ENCODE assay signal across 2 cellular contexts in the genomic region with DNA sequence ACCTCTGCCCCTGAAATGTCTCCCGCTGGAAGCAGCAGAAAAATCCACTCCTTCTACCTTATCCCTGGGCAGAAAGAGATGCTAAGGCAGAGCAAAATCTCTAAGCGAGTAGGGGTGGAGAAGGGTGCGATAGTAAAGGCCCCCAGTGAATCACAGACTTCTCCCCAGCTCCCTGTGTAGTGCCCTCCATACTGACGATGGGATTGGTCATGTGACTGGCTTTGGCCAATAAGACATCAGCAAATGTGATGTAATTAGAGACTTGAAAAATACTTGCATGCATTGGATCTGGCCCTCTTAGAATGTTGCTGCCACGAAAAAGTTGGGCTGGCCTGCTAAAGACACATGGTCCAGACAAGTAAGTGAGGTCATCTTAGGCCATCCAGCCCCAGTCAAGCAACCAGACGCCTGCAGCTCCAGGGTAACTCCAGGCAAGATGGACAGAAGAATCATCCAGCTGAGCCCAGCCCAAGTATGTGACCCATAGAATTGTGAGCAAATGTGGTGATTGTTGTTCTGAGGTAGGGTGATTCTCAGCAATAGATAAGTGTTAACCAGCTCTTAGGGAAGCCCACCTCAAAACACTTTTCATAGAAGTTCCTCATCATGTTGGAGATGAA.
TF ChIP-seq lines count a peak whose summit lies in the region.

No MANE protein-coding gene starts in this region.

TF ChIP-seq in HEK293, 187 proteins besides CTCF, POLR2A, EP300 and RAD21:
- TF ChIP-seq ZNF473 (tag by site-specific recombination; IDR thresholded peaks at IDR 0.05): no peak
- peak; percentile 87; the same call in 1 of the 2 replicates for TF ChIP-seq TRIM28 (IDR thresholded peaks at IDR 0.05; ENCODE audit: borderline replicate concordance, low read length)
- peak; percentile 63 for TF ChIP-seq SETDB1 (IDR thresholded peaks at IDR 0.05; ENCODE audit: insufficient read length, low read length)

TF ChIP-seq in K562, 482 proteins besides CTCF, POLR2A, EP300 and RAD21 (continues in another document):
- no peak for TF ChIP-seq MTA1 (IDR thresholded peaks at IDR 0.05; ENCODE audit: borderline replicate concordance)
- TF ChIP-seq SIN3B (IDR thresholded peaks at IDR 0.05; ENCODE audit: low read depth): no peak
- TF ChIP-seq MAFG (tag; conservative IDR thresholded peaks at IDR 0.05): no peak
- no peak for TF ChIP-seq ZNF41 (CRISPR knock-in tag; conservative IDR thresholded peaks at IDR 0.05)
- TF ChIP-seq ZNF408 (CRISPR knock-in tag; IDR thresholded peaks at IDR 0.05; ENCODE audit: low read depth): no peak
- no peak for TF ChIP-seq FOS (IDR thresholded peaks at IDR 0.05; ENCODE audit: extremely low read depth, insufficient read length)
- TF ChIP-seq RB1 (IDR thresholded peaks at IDR 0.05; ENCODE audit: low read depth): no peak
- peak; percentile 19; the same call in 1 of the 2 replicates for TF ChIP-seq CBFA2T2 (conservative IDR thresholded peaks at IDR 0.05)
- TF ChIP-seq, protein P1, sequence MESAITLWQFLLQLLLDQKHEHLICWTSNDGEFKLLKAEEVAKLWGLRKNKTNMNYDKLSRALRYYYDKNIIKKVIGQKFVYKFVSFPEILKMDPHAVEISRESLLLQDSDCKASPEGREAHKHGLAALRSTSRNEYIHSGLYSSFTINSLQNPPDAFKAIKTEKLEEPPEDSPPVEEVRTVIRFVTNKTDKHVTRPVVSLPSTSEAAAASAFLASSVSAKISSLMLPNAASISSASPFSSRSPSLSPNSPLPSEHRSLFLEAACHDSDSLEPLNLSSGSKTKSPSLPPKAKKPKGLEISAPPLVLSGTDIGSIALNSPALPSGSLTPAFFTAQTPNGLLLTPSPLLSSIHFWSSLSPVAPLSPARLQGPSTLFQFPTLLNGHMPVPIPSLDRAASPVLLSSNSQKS (CRISPR knock-in tag; IDR thresholded peaks at IDR 0.05): no peak
- no peak for TF ChIP-seq FOXK1 (CRISPR knock-in tag; IDR thresholded peaks at IDR 0.05; ENCODE audit: borderline replicate concordance)
- no peak for TF ChIP-seq SMAD3 (CRISPR knock-in tag; conservative IDR thresholded peaks at IDR 0.05)
- TF ChIP-seq BHLHE40 (IDR thresholded peaks at IDR 0.05; ENCODE audit: low read length): no peak
- TF ChIP-seq ZNF253 (CRISPR knock-in tag; conservative IDR thresholded peaks at IDR 0.05): no peak
- TF ChIP-seq SIX5 (IDR thresholded peaks at IDR 0.05; ENCODE audit: borderline replicate concordance in 1 of 2, insufficient read depth in 1 of 2, low read depth in 1 of 2, low read length in 2 of 2): no peak
- TF ChIP-seq, protein P2, sequence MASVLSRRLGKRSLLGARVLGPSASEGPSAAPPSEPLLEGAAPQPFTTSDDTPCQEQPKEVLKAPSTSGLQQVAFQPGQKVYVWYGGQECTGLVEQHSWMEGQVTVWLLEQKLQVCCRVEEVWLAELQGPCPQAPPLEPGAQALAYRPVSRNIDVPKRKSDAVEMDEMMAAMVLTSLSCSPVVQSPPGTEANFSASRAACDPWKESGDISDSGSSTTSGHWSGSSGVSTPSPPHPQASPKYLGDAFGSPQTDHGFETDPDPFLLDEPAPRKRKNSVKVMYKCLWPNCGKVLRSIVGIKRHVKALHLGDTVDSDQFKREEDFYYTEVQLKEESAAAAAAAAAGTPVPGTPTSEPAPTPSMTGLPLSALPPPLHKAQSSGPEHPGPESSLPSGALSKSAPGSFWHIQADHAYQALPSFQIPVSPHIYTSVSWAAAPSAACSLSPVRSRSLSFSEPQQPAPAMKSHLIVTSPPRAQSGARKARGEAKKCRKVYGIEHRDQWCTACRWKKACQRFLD (CRISPR knock-in tag; IDR thresholded peaks at IDR 0.05): no peak
- TF ChIP-seq CREBBP (IDR thresholded peaks at IDR 0.05; ENCODE audit: low read depth, low read length): no peak
- TF ChIP-seq HDAC3 (IDR thresholded peaks at IDR 0.05; ENCODE audit: borderline replicate concordance, partially characterized antibody): no peak
- no peak for TF ChIP-seq HNRNPH1 (optimal IDR thresholded peaks at IDR 0.05; ENCODE audit: low read depth, low read length)
- TF ChIP-seq ZNF274 (IDR thresholded peaks at IDR 0.05; ENCODE audit: borderline replicate concordance, low read depth, low read length): no peak
- TF ChIP-seq HMG20A (CRISPR knock-in tag; conservative IDR thresholded peaks at IDR 0.05): no peak
- no peak for TF ChIP-seq ZNF165 (CRISPR knock-in tag; IDR thresholded peaks at IDR 0.05; ENCODE audit: borderline replicate concordance)
- TF ChIP-seq NEUROD1 (IDR thresholded peaks at IDR 0.05; ENCODE audit: borderline replicate concordance, low read depth, low read length, partially characterized antibody): no peak
- TF ChIP-seq, protein P3, sequence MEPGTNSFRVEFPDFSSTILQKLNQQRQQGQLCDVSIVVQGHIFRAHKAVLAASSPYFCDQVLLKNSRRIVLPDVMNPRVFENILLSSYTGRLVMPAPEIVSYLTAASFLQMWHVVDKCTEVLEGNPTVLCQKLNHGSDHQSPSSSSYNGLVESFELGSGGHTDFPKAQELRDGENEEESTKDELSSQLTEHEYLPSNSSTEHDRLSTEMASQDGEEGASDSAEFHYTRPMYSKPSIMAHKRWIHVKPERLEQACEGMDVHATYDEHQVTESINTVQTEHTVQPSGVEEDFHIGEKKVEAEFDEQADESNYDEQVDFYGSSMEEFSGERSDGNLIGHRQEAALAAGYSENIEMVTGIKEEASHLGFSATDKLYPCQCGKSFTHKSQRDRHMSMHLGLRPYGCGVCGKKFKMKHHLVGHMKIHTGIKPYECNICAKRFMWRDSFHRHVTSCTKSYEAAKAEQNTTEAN (CRISPR knock-in tag; IDR thresholded peaks at IDR 0.05): no peak
- TF ChIP-seq BRD4 (IDR thresholded peaks at IDR 0.05): no peak
- no peak for TF ChIP-seq JUN (IDR thresholded peaks at IDR 0.05; ENCODE audit: borderline replicate concordance, low read depth, low read length)
- TF ChIP-seq JUN (CRISPR knock-in tag; IDR thresholded peaks at IDR 0.05; ENCODE audit: borderline replicate concordance): no peak
- TF ChIP-seq ZNF644 (tag; IDR thresholded peaks at IDR 0.05; ENCODE audit: low read depth): no peak
- no peak for TF ChIP-seq ZNF197 (CRISPR knock-in tag; IDR thresholded peaks at IDR 0.05; ENCODE audit: low read depth)
- no peak for TF ChIP-seq DACH1 (IDR thresholded peaks at IDR 0.05; ENCODE audit: partially characterized antibody)
- TF ChIP-seq, protein P4, sequence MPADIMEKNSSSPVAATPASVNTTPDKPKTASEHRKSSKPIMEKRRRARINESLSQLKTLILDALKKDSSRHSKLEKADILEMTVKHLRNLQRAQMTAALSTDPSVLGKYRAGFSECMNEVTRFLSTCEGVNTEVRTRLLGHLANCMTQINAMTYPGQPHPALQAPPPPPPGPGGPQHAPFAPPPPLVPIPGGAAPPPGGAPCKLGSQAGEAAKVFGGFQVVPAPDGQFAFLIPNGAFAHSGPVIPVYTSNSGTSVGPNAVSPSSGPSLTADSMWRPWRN (IDR thresholded peaks at IDR 0.05; ENCODE audit: low read depth): no peak
- no peak for TF ChIP-seq NONO (IDR thresholded peaks at IDR 0.05; ENCODE audit: low read depth in 2 of 2, low read length in 1 of 2)
- TF ChIP-seq EHMT2 (IDR thresholded peaks at IDR 0.05): no peak
- TF ChIP-seq, protein P5, sequence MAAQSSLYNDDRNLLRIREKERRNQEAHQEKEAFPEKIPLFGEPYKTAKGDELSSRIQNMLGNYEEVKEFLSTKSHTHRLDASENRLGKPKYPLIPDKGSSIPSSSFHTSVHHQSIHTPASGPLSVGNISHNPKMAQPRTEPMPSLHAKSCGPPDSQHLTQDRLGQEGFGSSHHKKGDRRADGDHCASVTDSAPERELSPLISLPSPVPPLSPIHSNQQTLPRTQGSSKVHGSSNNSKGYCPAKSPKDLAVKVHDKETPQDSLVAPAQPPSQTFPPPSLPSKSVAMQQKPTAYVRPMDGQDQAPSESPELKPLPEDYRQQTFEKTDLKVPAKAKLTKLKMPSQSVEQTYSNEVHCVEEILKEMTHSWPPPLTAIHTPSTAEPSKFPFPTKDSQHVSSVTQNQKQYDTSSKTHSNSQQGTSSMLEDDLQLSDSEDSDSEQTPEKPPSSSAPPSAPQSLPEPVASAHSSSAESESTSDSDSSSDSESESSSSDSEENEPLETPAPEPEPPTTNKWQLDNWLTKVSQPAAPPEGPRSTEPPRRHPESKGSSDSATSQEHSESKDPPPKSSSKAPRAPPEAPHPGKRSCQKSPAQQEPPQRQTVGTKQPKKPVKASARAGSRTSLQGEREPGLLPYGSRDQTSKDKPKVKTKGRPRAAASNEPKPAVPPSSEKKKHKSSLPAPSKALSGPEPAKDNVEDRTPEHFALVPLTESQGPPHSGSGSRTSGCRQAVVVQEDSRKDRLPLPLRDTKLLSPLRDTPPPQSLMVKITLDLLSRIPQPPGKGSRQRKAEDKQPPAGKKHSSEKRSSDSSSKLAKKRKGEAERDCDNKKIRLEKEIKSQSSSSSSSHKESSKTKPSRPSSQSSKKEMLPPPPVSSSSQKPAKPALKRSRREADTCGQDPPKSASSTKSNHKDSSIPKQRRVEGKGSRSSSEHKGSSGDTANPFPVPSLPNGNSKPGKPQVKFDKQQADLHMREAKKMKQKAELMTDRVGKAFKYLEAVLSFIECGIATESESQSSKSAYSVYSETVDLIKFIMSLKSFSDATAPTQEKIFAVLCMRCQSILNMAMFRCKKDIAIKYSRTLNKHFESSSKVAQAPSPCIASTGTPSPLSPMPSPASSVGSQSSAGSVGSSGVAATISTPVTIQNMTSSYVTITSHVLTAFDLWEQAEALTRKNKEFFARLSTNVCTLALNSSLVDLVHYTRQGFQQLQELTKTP (IDR thresholded peaks at IDR 0.05; ENCODE audit: low read depth in 1 of 2, partially characterized antibody in 2 of 2): no peak
- no peak for TF ChIP-seq MYBL2 (IDR thresholded peaks at IDR 0.05; ENCODE audit: low read depth)
- TF ChIP-seq MYBL2 (CRISPR knock-in tag; IDR thresholded peaks at IDR 0.05; ENCODE audit: borderline replicate concordance): no peak
- TF ChIP-seq, protein P6, sequence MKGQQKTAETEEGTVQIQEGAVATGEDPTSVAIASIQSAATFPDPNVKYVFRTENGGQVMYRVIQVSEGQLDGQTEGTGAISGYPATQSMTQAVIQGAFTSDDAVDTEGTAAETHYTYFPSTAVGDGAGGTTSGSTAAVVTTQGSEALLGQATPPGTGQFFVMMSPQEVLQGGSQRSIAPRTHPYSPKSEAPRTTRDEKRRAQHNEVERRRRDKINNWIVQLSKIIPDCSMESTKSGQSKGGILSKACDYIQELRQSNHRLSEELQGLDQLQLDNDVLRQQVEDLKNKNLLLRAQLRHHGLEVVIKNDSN (CRISPR knock-in tag; IDR thresholded peaks at IDR 0.05): peak; percentile 88
- no peak for TF ChIP-seq NR3C1 (CRISPR knock-in tag; IDR thresholded peaks at IDR 0.05)
- no peak for TF ChIP-seq ZBTB1 (CRISPR knock-in tag; IDR thresholded peaks at IDR 0.05; ENCODE audit: borderline replicate concordance, low read depth)
- TF ChIP-seq ATF7 (IDR thresholded peaks at IDR 0.05): 0 out of 2 replicates have a peak, but pooled peaks have one; percentile 22
- TF ChIP-seq, protein P7, sequence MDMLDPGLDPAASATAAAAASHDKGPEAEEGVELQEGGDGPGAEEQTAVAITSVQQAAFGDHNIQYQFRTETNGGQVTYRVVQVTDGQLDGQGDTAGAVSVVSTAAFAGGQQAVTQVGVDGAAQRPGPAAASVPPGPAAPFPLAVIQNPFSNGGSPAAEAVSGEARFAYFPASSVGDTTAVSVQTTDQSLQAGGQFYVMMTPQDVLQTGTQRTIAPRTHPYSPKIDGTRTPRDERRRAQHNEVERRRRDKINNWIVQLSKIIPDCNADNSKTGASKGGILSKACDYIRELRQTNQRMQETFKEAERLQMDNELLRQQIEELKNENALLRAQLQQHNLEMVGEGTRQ (CRISPR knock-in tag; IDR thresholded peaks at IDR 0.05): peak; percentile 84
- no peak for TF ChIP-seq NR2F6 (CRISPR knock-in tag; IDR thresholded peaks at IDR 0.05)
- TF ChIP-seq RNF2 (IDR thresholded peaks at IDR 0.05): no peak
- TF ChIP-seq, protein P8, sequence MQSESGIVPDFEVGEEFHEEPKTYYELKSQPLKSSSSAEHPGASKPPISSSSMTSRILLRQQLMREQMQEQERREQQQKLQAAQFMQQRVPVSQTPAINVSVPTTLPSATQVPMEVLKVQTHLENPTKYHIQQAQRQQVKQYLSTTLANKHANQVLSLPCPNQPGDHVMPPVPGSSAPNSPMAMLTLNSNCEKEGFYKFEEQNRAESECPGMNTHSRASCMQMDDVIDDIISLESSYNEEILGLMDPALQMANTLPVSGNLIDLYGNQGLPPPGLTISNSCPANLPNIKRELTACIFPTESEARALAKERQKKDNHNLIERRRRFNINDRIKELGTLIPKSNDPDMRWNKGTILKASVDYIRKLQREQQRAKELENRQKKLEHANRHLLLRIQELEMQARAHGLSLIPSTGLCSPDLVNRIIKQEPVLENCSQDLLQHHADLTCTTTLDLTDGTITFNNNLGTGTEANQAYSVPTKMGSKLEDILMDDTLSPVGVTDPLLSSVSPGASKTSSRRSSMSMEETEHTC (IDR thresholded peaks at IDR 0.05): no peak
- TF ChIP-seq PHF20 (IDR thresholded peaks at IDR 0.05; ENCODE audit: partially characterized antibody): no peak
- TF ChIP-seq KDM4B (IDR thresholded peaks at IDR 0.05; ENCODE audit: borderline replicate concordance in 2 of 2, low read depth in 1 of 2): no peak
- no peak for TF ChIP-seq TBP (optimal IDR thresholded peaks at IDR 0.05; ENCODE audit: low read depth, low read length)
- no peak for TF ChIP-seq KAT7 (CRISPR knock-in tag; IDR thresholded peaks at IDR 0.05; ENCODE audit: borderline replicate concordance)
- peak; percentile 90 for TF ChIP-seq TOE1 (IDR thresholded peaks at IDR 0.05; ENCODE audit: borderline replicate concordance)
- no peak for TF ChIP-seq TOE1 (CRISPR knock-in tag; IDR thresholded peaks at IDR 0.05; ENCODE audit: borderline replicate concordance, low read depth)
- no peak for TF ChIP-seq RBBP5 (IDR thresholded peaks at IDR 0.05; ENCODE audit: borderline replicate concordance, insufficient read depth, low read length, poor library complexity, severe bottlenecking)
- TF ChIP-seq, protein P9, sequence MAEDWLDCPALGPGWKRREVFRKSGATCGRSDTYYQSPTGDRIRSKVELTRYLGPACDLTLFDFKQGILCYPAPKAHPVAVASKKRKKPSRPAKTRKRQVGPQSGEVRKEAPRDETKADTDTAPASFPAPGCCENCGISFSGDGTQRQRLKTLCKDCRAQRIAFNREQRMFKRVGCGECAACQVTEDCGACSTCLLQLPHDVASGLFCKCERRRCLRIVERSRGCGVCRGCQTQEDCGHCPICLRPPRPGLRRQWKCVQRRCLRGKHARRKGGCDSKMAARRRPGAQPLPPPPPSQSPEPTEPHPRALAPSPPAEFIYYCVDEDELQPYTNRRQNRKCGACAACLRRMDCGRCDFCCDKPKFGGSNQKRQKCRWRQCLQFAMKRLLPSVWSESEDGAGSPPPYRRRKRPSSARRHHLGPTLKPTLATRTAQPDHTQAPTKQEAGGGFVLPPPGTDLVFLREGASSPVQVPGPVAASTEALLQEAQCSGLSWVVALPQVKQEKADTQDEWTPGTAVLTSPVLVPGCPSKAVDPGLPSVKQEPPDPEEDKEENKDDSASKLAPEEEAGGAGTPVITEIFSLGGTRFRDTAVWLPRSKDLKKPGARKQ (CRISPR knock-in tag; IDR thresholded peaks at IDR 0.05): no peak
- peak; percentile 87 for TF ChIP-seq RAD51 (IDR thresholded peaks at IDR 0.05; ENCODE audit: borderline replicate concordance, low read depth)
